21 cellular contexts compared by ENCODE assay signal in the genomic region with DNA sequence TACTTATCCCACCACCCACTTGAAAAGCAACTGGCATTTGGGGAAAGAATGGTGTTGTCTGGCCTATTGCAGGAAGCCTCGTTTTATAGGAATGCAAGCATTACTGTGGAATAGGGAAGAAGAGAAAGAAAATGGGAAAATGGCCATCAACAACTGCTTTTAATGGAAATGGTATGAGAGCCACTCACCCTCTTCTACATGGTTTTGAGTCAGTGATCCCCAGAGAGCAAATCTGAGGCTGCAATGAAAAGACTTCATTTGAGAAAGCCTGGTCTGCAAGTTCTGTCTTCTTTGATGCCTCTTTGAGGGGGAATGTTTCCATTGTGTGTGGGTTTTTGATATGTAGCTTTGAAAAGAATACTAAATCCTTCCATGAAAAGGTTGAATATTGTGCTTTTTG.
"Had no signal": no experiment of that assay in that cellular context is flagged by ENCODE, and none has a peak within 500 bp of the region (broad histone marks: within the 10 kb centered on the region; RNA-seq: fewer than 3 reads in every experiment).

No MANE protein-coding gene starts in this region.

- ATAC-seq: activated naive CD4-positive, alpha-beta T cell treated with anti-CD3 and anti-CD28 coated beads, Interleukin-2, amount 50 U/mL, for 72 hours; activated naive CD8-positive, alpha-beta T cell treated with anti-CD3 and anti-CD28 coated beads, Interleukin-2, amount 50 U/mL, for 24 hours; activated T-cell treated with anti-CD3 and anti-CD28 coated beads, Interleukin-2, amount 50 U/mL, for 4 hours had no signal

- H3K9me3 ChIP-seq: Peyer's patch had no signal

- H3K36me3 ChIP-seq: Peyer's patch had no signal

- H3K4me1 ChIP-seq: Peyer's patch had no signal

- DNase-seq: activated B cell treated with CpG ODN at 0.5 μM for 24 hours; activated CD4-positive, alpha-beta memory T cell treated with anti-CD3 and anti-CD28 coated beads for 36 hours; activated CD4-positive, alpha-beta T cell treated with anti-CD3 and anti-CD28 coated beads, Interleukin-2, amount 10 ng/mL, durations not matched to agents 7 days and 5 days; activated CD8-positive, alpha-beta memory T cell treated with anti-CD3 and anti-CD28 coated beads for 24 hours; activated effector memory CD4-positive, alpha-beta T cell treated with anti-CD3 and anti-CD28 coated beads, Interleukin-2, amount 50 U/mL, for 16 hours; activated naive CD4-positive, alpha-beta T cell treated with Interleukin-2 at 50 U/mL for 16 hours; activated naive CD8-positive, alpha-beta T cell treated with anti-CD3 and anti-CD28 coated beads, Interleukin-2, amount 50 U/mL, for 24 hours; activated T-cell treated with anti-CD3 and anti-CD28 coated beads, Interleukin-2, amount 50 U/mL, for 4 hours; amygdala; Kasumi-1; KBM-7; NCI-H146; NCI-H187 treated with DMSO at 0.1 percent for 48 hours; NCI-H510A treated with DMSO at 0.1 percent for 48 hours; NCI-H69; NK-92 treated with Interleukin-12 subunit alpha and Interleukin-12 subunit beta, amount 100 ng/mL, for 24 hours; OCI-M1; Peyer's patch; Right ventricle myocardium superior had no signal

- H3K27ac ChIP-seq: Peyer's patch, RWPE1 had no signal

- H3K27me3 ChIP-seq: Peyer's patch had no signal

- H3K4me3 ChIP-seq: Peyer's patch had no signal
